Comparison of ENCODE assay signal across 26 cellular contexts in genomic region chr2:142325870-142326269, GRCh38.
"Had no signal": no experiment of that assay in that cellular context is flagged by ENCODE, and none has a peak within 500 bp of the region (broad histone marks: within the 10 kb centered on the region; RNA-seq: fewer than 3 reads in every experiment).

No MANE protein-coding gene starts in this region.

- ATAC-seq: activated T-helper 17 cell treated with anti-CD3 and anti-CD28 coated beads, Interleukin-2, amount 50 U/mL, for 72 hours; esophagus mucosa; heart left ventricle; left colon; naive thymus-derived CD4-positive, alpha-beta T cell; sciatic nerve; stimulated activated naive CD8-positive, alpha-beta T cell treated with anti-CD3 and anti-CD28 coated beads, Interleukin-15, Interleukin-2, amounts not matched to agents 100 U/mL and 50 U/mL, for 24 hours had no signal

- DNase-seq: activated CD4-positive, alpha-beta memory T cell treated with anti-CD3 and anti-CD28 coated beads for 36 hours; activated CD4-positive, alpha-beta T cell treated with anti-CD3 and anti-CD28 coated beads for 4 hours; activated CD8-positive, alpha-beta memory T cell treated with anti-CD3 and anti-CD28 coated beads, Interleukin-2, amount 50 U/mL, for 48 hours; activated gamma-delta T cell treated with Interleukin-2 at 50 U/mL for 16 hours; activated naive CD4-positive, alpha-beta T cell treated with anti-CD3 and anti-CD28 coated beads, Interleukin-2, amount 50 U/mL, for 16 hours; activated T-cell treated with anti-CD3 and anti-CD28 coated beads, Interleukin-2, amount 50 U/mL, for 24 hours; amniotic stem cell; brain microvascular endothelial cell; endodermal cell; foreskin fibroblast; heart left ventricle; hypothalamus; immature natural killer cell; kidney; left colon; naive thymus-derived CD4-positive, alpha-beta T cell; ovary; retina; stimulated activated CD4-positive, alpha-beta T cell treated with anti-CD3 and anti-CD28 coated beads, Interleukin-12 subunit alpha, Interleukin-12 subunit beta, amount 100 ng/mL, for 4 hours; stimulated activated CD4-positive, alpha-beta T cell treated with anti-CD3 and anti-CD28 coated beads, Interleukin-4, amount 100 ng/mL, for 1 hour; stimulated activated naive CD8-positive, alpha-beta T cell treated with anti-CD3 and anti-CD28 coated beads, Interleukin-15, Interleukin-2, amounts not matched to agents 100 U/mL and 50 U/mL, for 24 hours; testis; transverse colon had no signal
